Comparison of ENCODE assay signal across 12 cellular contexts in the genomic region with DNA sequence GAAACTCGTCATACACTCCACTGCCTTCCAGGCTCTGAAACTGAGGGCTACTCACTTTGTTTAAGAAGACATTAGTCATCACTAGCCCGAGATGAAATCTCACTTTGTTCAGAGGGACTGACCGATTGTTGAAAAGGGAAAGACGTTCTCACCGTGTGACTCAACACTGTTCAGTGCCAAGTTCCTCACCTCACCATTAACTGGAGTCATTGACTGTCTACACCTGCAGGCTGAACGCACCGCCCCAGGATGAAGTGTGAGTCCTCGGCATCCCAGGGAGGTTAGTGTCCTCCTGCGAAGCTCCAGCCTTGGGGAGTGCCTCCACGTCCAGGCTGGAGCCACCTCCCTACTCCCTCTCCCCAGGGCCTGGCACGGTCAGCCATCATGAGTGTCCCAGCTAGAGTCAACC. TPM values are rescaled to one million over a fixed set of nuclear protein-coding genes. Genes with fewer than 3 reads are reported as not detected.
DNase-seq lines count a peak whose midpoint lies in the region; ATAC-seq and TF ChIP-seq lines count a peak whose summit lies in the region.
"Had no signal": no experiment of that assay in that cellular context is flagged by ENCODE, and none has a peak within 500 bp of the region (broad histone marks: within the 10 kb centered on the region; RNA-seq: fewer than 3 reads in every experiment).

No MANE protein-coding gene starts in this region.

- H3K27ac Mint-ChIP-seq in immature natural killer cell (no peak overlapping the region), WTC11 (no peak overlapping the region; the same call in 1 of the 2 replicates)
- H3K27ac Mint-ChIP-seq: T-helper 1 cell treated with Interleukin-12 subunit alpha and Interleukin-12 subunit beta and Interleukin-4 antibody, amounts not matched to agents 30 μg/mL and 1 μg/mL, for 36 hours had no signal

- ATAC-seq in HG02970 (IDR thresholded peaks at IDR 0.05; ENCODE audit: low FRiP score, unreplicated experiment) (no peak), WTC11 (no peak)

- POLR2A ChIA-PET in BJ (lab: Charles Lee) (no interaction called here), WTC11 (lab: Charles Lee) (no interaction called here)

- CTCF ChIA-PET in BJ (lab: Yijun Ruan, JAX) = interaction anchor here (1.1 kb wide), 1 partner anchor 8 kb away, joined by 3 read pairs; no protein-coding TSS in a partner anchor
- CTCF ChIA-PET in WTC11 (lab: Charles Lee) = no interaction called here

- H3K4me3 Mint-ChIP-seq in immature natural killer cell (no peak overlapping the region), WTC11 (no peak overlapping the region)
- H3K4me3 Mint-ChIP-seq: T-helper 1 cell treated with Interleukin-12 subunit alpha and Interleukin-12 subunit beta and Interleukin-4 antibody, amounts not matched to agents 30 μg/mL and 1 μg/mL, for 36 hours had no signal

- no peaks in the 10 kb centered on the region for H3K9me3 Mint-ChIP-seq in immature natural killer cell
- 0 out of 2 replicates have a peak, but pooled peaks cover 5% of the 10 kb centered on the region for H3K9me3 Mint-ChIP-seq in WTC11
- H3K9me3 Mint-ChIP-seq: T-helper 1 cell treated with Interleukin-12 subunit alpha and Interleukin-12 subunit beta and Interleukin-4 antibody, amounts not matched to agents 30 μg/mL and 1 μg/mL, for 36 hours had no signal

- no peak for TF ChIP-seq CTCF in BJ (IDR thresholded peaks at IDR 0.05; ENCODE audit: insufficient read depth, low read depth, low read length)
- no peak for TF ChIP-seq CTCF in kidney epithelial cell (IDR thresholded peaks at IDR 0.05; ENCODE audit: insufficient read depth, low read length, poor library complexity, severe bottlenecking)
- TF ChIP-seq CTCF in WTC11 (IDR thresholded peaks at IDR 0.05) = no peak

- H3K36me3 Mint-ChIP-seq in immature natural killer cell = no peaks in the 10 kb centered on the region
- no peaks in the 10 kb centered on the region for H3K36me3 Mint-ChIP-seq in WTC11

- H3K4me1 Mint-ChIP-seq in immature natural killer cell = no peaks in the 10 kb centered on the region
- H3K4me1 Mint-ChIP-seq in WTC11 = no peaks in the 10 kb centered on the region

- no peaks in the 10 kb centered on the region for H3K36me3 ChIP-seq in BJ (ENCODE audit: control insufficient read depth, insufficient read depth, low read length)
- H3K36me3 ChIP-seq in kidney epithelial cell (ENCODE audit: control insufficient read depth, insufficient read depth, low read length) = no peaks in the 10 kb centered on the region
- H3K36me3 ChIP-seq: esophagus squamous epithelium, uterus had no signal

- H3K4me3 ChIP-seq in BJ (ENCODE audit: low read depth, low read length) (no peak overlapping the region), kidney epithelial cell (ENCODE audit: low read depth, low read length) (no peak overlapping the region)
- H3K4me3 ChIP-seq: esophagus squamous epithelium, uterus had no signal

- H3K27me3 Mint-ChIP-seq in immature natural killer cell (ENCODE audit: low read depth in 3 of 3) (peaks cover 3 to 4% (median 3%) of the 10 kb centered on the region in 3 donors), WTC11 (ENCODE audit: low read depth) (no peaks in the 10 kb centered on the region)

- H3K27me3 ChIP-seq in BJ (ENCODE audit: control insufficient read depth, insufficient read depth, low read length) (peaks cover 2% of the 10 kb centered on the region), kidney epithelial cell (ENCODE audit: control insufficient read depth, insufficient read depth, low read length) (no peaks in the 10 kb centered on the region)
- H3K27me3 ChIP-seq: esophagus squamous epithelium, uterus had no signal

- DNase-seq in BJ (ENCODE audit: low read depth) = peak; percentile 25
- DNase-seq in HK-2 (ENCODE audit: unreplicated experiment) = peak; percentile 63
- DNase-seq in amniotic epithelial cell (ENCODE audit: low read depth) = peak; percentile 71
- peak; percentile 99 for DNase-seq in kidney epithelial cell (ENCODE audit: low read depth)
- no peak for DNase-seq in immature natural killer cell
- no peak for DNase-seq in WTC11 (ENCODE audit: low spot score)
- no peak for DNase-seq in NCI-H1048 (lab: John Stamatoyannopoulos, UW)
- DNase-seq: esophagus squamous epithelium, NCI-H2029 had no signal

TF ChIP-seq in WTC11, 78 proteins besides CTCF, POLR2A, EP300 and RAD21:
- TF ChIP-seq ERG (CRISPR knock-in tag; IDR thresholded peaks at IDR 0.05) (no peak), CREB1 (CRISPR knock-in tag; IDR thresholded peaks at IDR 0.05) (no peak), JAZF1 (CRISPR knock-in tag; IDR thresholded peaks at IDR 0.05) (no peak)
- TF ChIP-seq, protein P1, sequence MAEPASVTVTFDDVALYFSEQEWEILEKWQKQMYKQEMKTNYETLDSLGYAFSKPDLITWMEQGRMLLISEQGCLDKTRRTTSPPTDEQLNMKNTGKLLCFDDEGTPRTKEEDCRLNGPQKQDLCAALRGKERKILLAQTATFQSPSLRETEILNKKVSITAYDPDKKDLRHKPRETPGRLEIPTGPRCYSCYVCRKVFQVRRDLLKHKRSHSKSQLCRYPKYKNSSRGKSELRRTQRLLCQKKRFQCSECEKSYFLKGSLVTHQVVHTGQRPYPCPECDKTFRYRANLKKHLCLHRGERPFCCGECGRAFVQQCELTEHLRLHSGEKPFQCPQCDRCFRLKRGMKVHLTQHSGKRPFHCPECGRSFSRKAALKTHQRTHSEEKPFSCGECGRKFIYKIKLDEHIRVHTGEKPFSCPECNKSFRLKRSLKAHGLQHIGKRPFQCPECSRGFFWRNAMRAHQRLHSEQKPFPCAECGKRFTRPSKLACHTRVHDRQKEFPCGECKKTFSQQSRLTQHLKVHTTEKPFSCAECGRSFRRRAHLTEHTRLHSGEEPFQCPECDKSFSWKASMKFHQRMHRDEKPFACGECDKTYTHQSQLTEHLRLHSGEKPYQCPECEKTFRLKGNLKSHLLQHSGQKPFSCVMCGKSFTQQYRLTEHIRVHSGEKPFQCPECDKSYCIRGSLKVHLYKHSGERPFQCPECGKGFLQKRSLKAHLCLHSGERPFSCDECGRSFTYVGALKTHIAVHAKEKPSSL (CRISPR knock-in tag; conservative IDR thresholded peaks at IDR 0.05) = no peak

RNA-seq across cellular contexts. Expression of gene FADD, which starts 30.4 kb away (rescaled TPM):
- polyA plus RNA-seq in BJ (2011; rRNA removed) (29.2 and 41.3 TPM in 2 replicates), immature natural killer cell (10 to 100 TPM in 2 of 3 donors, 1 to 10 TPM in 1; 9.6 to 21.5 (median 12.6) TPM)
- polyA minus RNA-seq in BJ (2011; rRNA and poly(A)+ RNA removed) = 22.2 and 36.9 TPM in 2 replicates
- total RNA-seq in kidney epithelial cell (50.2 and 51.5 TPM in 2 replicates), WTC11 (2021) (49.0 to 58.6 TPM (median 53.9 TPM) in 3 replicates)

RNA-seq across cellular contexts. Expression of gene PPFIA1, which starts 37.0 kb away (rescaled TPM):
- polyA plus RNA-seq in BJ (2011; rRNA removed) = 41.8 and 62.7 TPM in 2 replicates
- 75.3 and 109 TPM in 2 replicates for polyA minus RNA-seq in BJ (2011; rRNA and poly(A)+ RNA removed)
- 38.6 and 47.6 TPM in 2 replicates for total RNA-seq in kidney epithelial cell
- 10 to 100 TPM in 1 of 3 donors, 1 to 10 TPM in 2; 4.6 to 13.4 (median 6.3) TPM for polyA plus RNA-seq in immature natural killer cell
- 62.2 to 75.1 TPM (median 64.1 TPM) in 3 replicates for total RNA-seq in WTC11 (2021)

Comparison
In these comparisons a context has a peak if more than half of its experiments do, and no peak if none do; other contexts are left out.
1. DNase-seq: peak in BJ (single experiment), HK-2 (single experiment), amniotic epithelial cell (single experiment) and kidney epithelial cell (single experiment); none in immature natural killer cell (0 of 3), WTC11 (single experiment) and NCI-H1048 (single experiment).